21 cellular contexts compared by ENCODE assay signal in genomic region chr5:19018822-19019221, GRCh38.
DNase-seq lines count a peak whose midpoint lies in the region; ATAC-seq, FAIRE-seq and TF ChIP-seq lines count a peak whose summit lies in the region.
"Had no signal": no experiment of that assay in that cellular context is flagged by ENCODE, and none has a peak within 500 bp of the region (broad histone marks: within the 10 kb centered on the region; RNA-seq: fewer than 3 reads in every experiment).

No MANE protein-coding gene starts in this region.

- intact Hi-C loops in K562 (cut with micrococcal nuclease), result no loop called here
- intact Hi-C loops in activated naive CD4-positive, alpha-beta T cell treated with anti-CD3 and anti-CD28 coated beads for 36 hours (cut with micrococcal nuclease), result no loop called here

- no peak overlapping the region for H3K4ac ChIP-seq in trophoblast cell (ENCODE audit: low read depth, low read length)

- BruUV-seq in K562 (replicated peaks; lab: Mats Ljungman, UMichigan), result no TSS peak

- in situ Hi-C loops in K562 (cut with MboI), result no loop called here

- H3K79me1 ChIP-seq in trophoblast cell (ENCODE audit: low read length), result no peaks in the 10 kb centered on the region

- H4K91ac ChIP-seq in trophoblast cell (ENCODE audit: low read depth, low read length), result no peak overlapping the region

- 0% methylated on average over 5 of the region's 5 CpGs for WGBS in K562 (ENCODE audit: insufficient coverage, low coverage, missing lambda C conversion rate)
- WGBS in trophoblast cell (ENCODE audit: extremely low coverage, insufficient coverage, insufficient read length), result no CpG with 5 or more reads among the region's 5 CpGs

- no peaks in the 10 kb centered on the region for H3K36me3 Mint-ChIP-seq in HFFc6 (ENCODE audit: low read depth)
- H3K36me3 Mint-ChIP-seq in activated naive CD4-positive, alpha-beta T cell treated with anti-CD3 and anti-CD28 coated beads for 36 hours (ENCODE audit: low read depth), result no peaks in the 10 kb centered on the region

- H3K18ac ChIP-seq in trophoblast cell (ENCODE audit: low read length), result no peak overlapping the region

- no peak overlapping the region for H3K4me3 ChIP-seq in K562
- H3K4me3 ChIP-seq in trophoblast cell (ENCODE audit: low read depth, low read length), result no peak overlapping the region
- H3K4me3 ChIP-seq: dorsolateral prefrontal cortex, esophagus muscularis mucosa, HAP-1 had no signal

- no peak overlapping the region for H3K14ac ChIP-seq in trophoblast cell (ENCODE audit: low read length)

- peak; percentile 5 for DNase-seq in HEK293T (ENCODE audit: extremely low spot score)
- peak; percentile 70 for DNase-seq in OCI-M2 (lab: John Stamatoyannopoulos, UW; ENCODE audit: unreplicated experiment)
- DNase-seq in K562 (ENCODE audit: extremely low read depth in 1 of 4, low spot score in 3 of 4), result peak in 3 of 4 experiments; percentile 7 to 75 (median 48)
- DNase-seq in trophoblast cell, result peak; percentile 29 to 73
- no peak for DNase-seq in HFFc6
- DNase-seq in activated naive CD4-positive, alpha-beta T cell treated with anti-CD3 and anti-CD28 coated beads for 36 hours, result no peak
- DNase-seq in COR-L47 (lab: John Stamatoyannopoulos, UW), result no peak
- DNase-seq in activated T-cell treated with anti-CD3 and anti-CD28 coated beads, Interleukin-2, amount 50 U/mL, for 48 hours, result no peak
- DNase-seq: activated CD4-positive, alpha-beta T cell treated with anti-CD3 and anti-CD28 coated beads, Interleukin-2, amount 10 ng/mL, durations not matched to agents 24 days and 14 days; activated gamma-delta T cell treated with Interleukin-2 at 50 U/mL for 16 hours; AML-193; Caco-2; central memory CD4-positive, alpha-beta T cell; dorsolateral prefrontal cortex; NCI-H2029; stimulated activated CD4-positive, alpha-beta T cell treated with anti-CD3 and anti-CD28 coated beads, Interleukin-4, amount 100 ng/mL, for 4 hours had no signal

- no peak overlapping the region for H3K4me3 Mint-ChIP-seq in HFFc6
- H3K4me3 Mint-ChIP-seq in activated naive CD4-positive, alpha-beta T cell treated with anti-CD3 and anti-CD28 coated beads for 36 hours, result no peak overlapping the region
- H3K4me3 Mint-ChIP-seq: activated CD4-positive, alpha-beta T cell treated with anti-CD3 and anti-CD28 coated beads, Interleukin-2, amount 10 ng/mL, durations not matched to agents 24 days and 14 days had no signal

- no peak overlapping the region for H2BK5ac ChIP-seq in trophoblast cell (ENCODE audit: low read depth, low read length, poor library complexity)

- H3K9me1 ChIP-seq in K562 (ENCODE audit: control insufficient read depth, insufficient read depth, low read length), result no peaks in the 10 kb centered on the region

- H3K9me3 ChIP-seq in K562 (replicated peaks; ENCODE audit: control insufficient read depth, insufficient read depth, low read depth, low read length) (0 out of 2 replicates have a peak, but pooled peaks cover 9% of the 10 kb centered on the region), trophoblast cell (ENCODE audit: insufficient read depth, low read depth, low read length) (no peaks in the 10 kb centered on the region)
- H3K9me3 ChIP-seq: Caco-2, esophagus muscularis mucosa, HAP-1 had no signal

- TF ChIP-seq POLR2A in K562 (conservative IDR thresholded peaks at IDR 0.05), result no peak

- no peak overlapping the region for H3K23ac ChIP-seq in trophoblast cell (ENCODE audit: low read length)

- no peaks in the 10 kb centered on the region for H3K27me3 Mint-ChIP-seq in HFFc6 (ENCODE audit: insufficient read depth)
- no peaks in the 10 kb centered on the region for H3K27me3 Mint-ChIP-seq in activated naive CD4-positive, alpha-beta T cell treated with anti-CD3 and anti-CD28 coated beads for 36 hours (ENCODE audit: low read depth)
- H3K27me3 Mint-ChIP-seq: activated CD4-positive, alpha-beta T cell treated with anti-CD3 and anti-CD28 coated beads, Interleukin-2, amount 10 ng/mL, durations not matched to agents 24 days and 14 days had no signal

- H2BK12ac ChIP-seq in trophoblast cell (ENCODE audit: low read length), result no peak overlapping the region

- no peak overlapping the region for H4K12ac ChIP-seq in trophoblast cell (ENCODE audit: low read depth, low read length)

- no peak for TF ChIP-seq RAD21 in K562 (CRISPR knock-in tag; conservative IDR thresholded peaks at IDR 0.05 in 1 of 2, IDR thresholded peaks at IDR 0.05 in 1 of 2)

- H4K8ac ChIP-seq in trophoblast cell (ENCODE audit: low read depth, low read length), result no peak overlapping the region

- peak; percentile 59; the same call in 1 of the 2 replicates for TF ChIP-seq EP300 in K562 (IDR thresholded peaks at IDR 0.05; ENCODE audit: low read length)

- ATAC-seq in K562, result peak; percentile 97
- ATAC-seq: left lobe of liver, SK-N-SH treated with all-trans-retinoic acid at 6 μM for 48 hours had no signal

- no peak overlapping the region for H2AFZ ChIP-seq in K562 (ENCODE audit: low read depth, low read length)
- no peak overlapping the region for H2AFZ ChIP-seq in trophoblast cell (ENCODE audit: insufficient read depth, low read length, poor library complexity)

- no peaks in the 10 kb centered on the region for H3K36me3 ChIP-seq in K562 (ENCODE audit: control insufficient read depth, insufficient read depth, low read length)
- no peaks in the 10 kb centered on the region for H3K36me3 ChIP-seq in trophoblast cell (ENCODE audit: control insufficient read depth in 1 of 2, insufficient read depth in 2 of 2, low read length in 2 of 2)
- H3K36me3 ChIP-seq: esophagus muscularis mucosa, HAP-1 had no signal

- POLR2A ChIA-PET in HEK293T (lab: Yijun Ruan, JAX), result no interaction called here
- POLR2A ChIA-PET in K562 (lab: Yijun Ruan, JAX), result no interaction called here

- H3K9me3 Mint-ChIP-seq in HFFc6, result peaks cover 20% of the 10 kb centered on the region
- peaks cover 8% of the 10 kb centered on the region for H3K9me3 Mint-ChIP-seq in activated naive CD4-positive, alpha-beta T cell treated with anti-CD3 and anti-CD28 coated beads for 36 hours

- H3K27me3 ChIP-seq in K562 (ENCODE audit: control insufficient read depth in 2 of 2, insufficient read depth in 2 of 2, low read length in 2 of 2) (no peaks in the 10 kb centered on the region), trophoblast cell (ENCODE audit: insufficient read depth, low read length) (no peaks in the 10 kb centered on the region)
- H3K27me3 ChIP-seq: esophagus muscularis mucosa had no signal

- CTCF ChIA-PET in HEK293T (lab: Yijun Ruan, JAX) (no interaction called here), K562 (lab: Yijun Ruan, JAX; ENCODE audit: low intra/inter-chr PET ratio) (no interaction called here)
- CTCF ChIA-PET in activated naive CD4-positive, alpha-beta T cell treated with anti-CD3 and anti-CD28 coated beads for 36 hours (lab: Charles Lee), result no interaction called here

- H3K4me2 ChIP-seq in K562 (ENCODE audit: insufficient read depth, low read length) (no peak overlapping the region), trophoblast cell (ENCODE audit: low read length) (no peak overlapping the region)

- peak; percentile 84 for FAIRE-seq in K562 (lab: Jason Lieb, UNC)

- no peak overlapping the region for H2AK5ac ChIP-seq in trophoblast cell (ENCODE audit: low read length)

- H3K4me1 ChIP-seq in K562 (replicated peaks in 1 of 2; ENCODE audit: control insufficient read depth in 2 of 2, insufficient read depth in 2 of 2, low read length in 2 of 2) (no peaks in the 10 kb centered on the region; a peak in 2 of 5 replicates), trophoblast cell (ENCODE audit: control insufficient read depth in 1 of 2, insufficient read depth in 2 of 2, low read length in 2 of 2) (no peaks in the 10 kb centered on the region)
- H3K4me1 ChIP-seq: Caco-2, esophagus muscularis mucosa, HAP-1 had no signal

- H3K27ac Mint-ChIP-seq in HFFc6, result no peak overlapping the region
- no peak overlapping the region for H3K27ac Mint-ChIP-seq in activated naive CD4-positive, alpha-beta T cell treated with anti-CD3 and anti-CD28 coated beads for 36 hours
- H3K27ac Mint-ChIP-seq: activated CD4-positive, alpha-beta T cell treated with anti-CD3 and anti-CD28 coated beads, Interleukin-2, amount 10 ng/mL, durations not matched to agents 24 days and 14 days had no signal

- no peak overlapping the region for H2BK120ac ChIP-seq in trophoblast cell (ENCODE audit: insufficient read depth, low read length, poor library complexity)

- H3K9ac ChIP-seq in K562 (ENCODE audit: insufficient read depth in 1 of 2, low read depth in 2 of 2, low read length in 2 of 2) (no peak overlapping the region), trophoblast cell (ENCODE audit: low read length) (no peak overlapping the region)

- TF ChIP-seq CTCF in K562 (IDR thresholded peaks at IDR 0.05 in 2 of 3, conservative IDR thresholded peaks at IDR 0.05 in 1 of 3; ENCODE audit: insufficient read depth in 2 of 3, low read depth in 1 of 3, low read length in 3 of 3), result no peak
- no peak for TF ChIP-seq CTCF in HFFc6 (IDR thresholded peaks at IDR 0.05)

- H3K27ac ChIP-seq in K562 (ENCODE audit: extremely low read depth, low read depth, low read length) (peak overlapping the region; percentile 5; the same call in 1 of the 3 replicates), trophoblast cell (ENCODE audit: low read depth, low read length) (no peak overlapping the region)
- H3K27ac ChIP-seq: dorsolateral prefrontal cortex, esophagus muscularis mucosa, HL-60 had no signal

- H3K4me1 Mint-ChIP-seq in HFFc6 (ENCODE audit: low read depth), result no peaks in the 10 kb centered on the region
- no peaks in the 10 kb centered on the region for H3K4me1 Mint-ChIP-seq in activated naive CD4-positive, alpha-beta T cell treated with anti-CD3 and anti-CD28 coated beads for 36 hours (ENCODE audit: low read depth)
- H3K4me1 Mint-ChIP-seq: activated CD4-positive, alpha-beta T cell treated with anti-CD3 and anti-CD28 coated beads, Interleukin-2, amount 10 ng/mL, durations not matched to agents 24 days and 14 days had no signal

- no peaks in the 10 kb centered on the region for H3K79me2 ChIP-seq in K562 (ENCODE audit: control insufficient read depth, insufficient read depth, low read length)
- H3K79me2 ChIP-seq in trophoblast cell (ENCODE audit: control insufficient read depth, insufficient read depth, low read length, poor library complexity), result no peaks in the 10 kb centered on the region

- no peaks in the 10 kb centered on the region for H4K20me1 ChIP-seq in K562 (replicated peaks; ENCODE audit: control insufficient read depth, insufficient read depth, low read length)

TF ChIP-seq in HEK293T, 16 proteins besides CTCF, POLR2A, EP300 and RAD21 (continues in another document):
- no peak for TF ChIP-seq CTBP1 (IDR thresholded peaks at IDR 0.05; ENCODE audit: borderline replicate concordance)
- TF ChIP-seq HDGF (IDR thresholded peaks at IDR 0.05; ENCODE audit: borderline replicate concordance), result no peak
- no peak for TF ChIP-seq NFRKB (IDR thresholded peaks at IDR 0.05)
- TF ChIP-seq ZNF384 (IDR thresholded peaks at IDR 0.05), result no peak
- no peak for TF ChIP-seq L3MBTL2 (conservative IDR thresholded peaks at IDR 0.05)
- no peak for TF ChIP-seq SP1 (IDR thresholded peaks at IDR 0.05)

TF ChIP-seq in K562, 482 proteins besides CTCF, POLR2A, EP300 and RAD21 (continues in another document):
- TF ChIP-seq TRIM24 (IDR thresholded peaks at IDR 0.05) (peak; percentile 48 to 52; a peak in 1 of 4 replicates), LEF1 (IDR thresholded peaks at IDR 0.05) (0 out of 2 replicates have a peak, but pooled peaks have one; percentile 26), STAT5A (IDR thresholded peaks at IDR 0.05; ENCODE audit: borderline replicate concordance, low read length) (peak; percentile 70; the same call in 1 of the 2 replicates), NFIC (IDR thresholded peaks at IDR 0.05) (0 out of 2 replicates have a peak, but pooled peaks have one; percentile 37)

Comparison
In these comparisons a context has a peak if more than half of its experiments do, and no peak if none do; other contexts are left out.
1. DNase-seq: peak in HEK293T (single experiment), OCI-M2 (single experiment), K562 (3 of 4) and trophoblast cell (2 of 2); none in HFFc6 (single experiment), activated naive CD4-positive, alpha-beta T cell treated with anti-CD3 and anti-CD28 coated beads for 36 hours (single experiment), COR-L47 (single experiment) and activated T-cell treated with anti-CD3 and anti-CD28 coated beads, Interleukin-2, amount 50 U/mL, for 48 hours (0 of 2).